Comparison of ENCODE assay signal across 1 cellular context in the genomic region with DNA sequence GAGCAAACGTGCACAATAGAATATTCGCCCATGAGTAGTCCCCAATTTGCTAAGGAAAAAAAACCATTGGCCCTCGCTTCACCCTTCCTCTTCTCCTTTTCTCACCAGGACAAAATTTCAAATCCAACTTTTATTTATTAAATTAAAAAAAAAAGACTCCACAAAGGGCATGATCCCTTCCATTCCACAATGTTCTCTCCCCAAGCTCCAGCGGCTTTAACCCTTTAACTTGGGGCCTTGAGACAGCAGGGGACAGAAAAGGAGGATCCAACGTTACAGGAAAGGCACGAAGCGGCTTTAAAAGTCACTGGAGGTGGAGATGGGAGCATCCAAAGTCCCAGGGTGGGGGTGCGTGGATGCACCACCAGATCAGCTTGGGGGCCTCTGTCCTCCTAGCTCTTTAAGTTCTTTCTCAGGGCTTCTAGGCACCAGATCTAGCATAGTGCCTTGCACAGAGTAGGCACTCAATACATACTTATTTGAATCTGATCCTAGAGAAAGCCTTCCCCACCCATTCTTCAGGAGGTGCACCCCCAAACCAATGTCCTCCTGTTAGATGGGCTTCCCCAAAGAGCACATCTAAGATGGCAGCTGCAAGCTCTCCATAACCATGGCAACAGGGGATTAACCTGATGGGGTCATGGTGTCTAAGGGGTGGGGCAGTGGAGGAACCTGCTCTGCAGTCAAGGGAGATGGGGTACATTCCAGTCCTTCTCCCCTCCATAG.
TF ChIP-seq lines count a peak whose summit lies in the region.

No MANE protein-coding gene starts in this region.

TF ChIP-seq in A549, 52 proteins besides CTCF, POLR2A, EP300 and RAD21:
- TF ChIP-seq HDAC2 (IDR thresholded peaks at IDR 0.05) (no peak), EHF (CRISPR knock-in tag; IDR thresholded peaks at IDR 0.05) (no peak), JUN (IDR thresholded peaks at IDR 0.05) (no peak), NPAS2 (CRISPR knock-in tag; IDR thresholded peaks at IDR 0.05; ENCODE audit: borderline replicate concordance) (no peak), SREBF2 (IDR thresholded peaks at IDR 0.05) (no peak), KDM1A (IDR thresholded peaks at IDR 0.05; ENCODE audit: low read depth) (no peak), RCOR1 (IDR thresholded peaks at IDR 0.05; ENCODE audit: low read depth, low read length) (no peak), HOXB5 (CRISPR knock-in tag; IDR thresholded peaks at IDR 0.05) (no peak), CHD2 (IDR thresholded peaks at IDR 0.05; ENCODE audit: low read length, partially characterized antibody) (no peak)
